In the genomic region with DNA sequence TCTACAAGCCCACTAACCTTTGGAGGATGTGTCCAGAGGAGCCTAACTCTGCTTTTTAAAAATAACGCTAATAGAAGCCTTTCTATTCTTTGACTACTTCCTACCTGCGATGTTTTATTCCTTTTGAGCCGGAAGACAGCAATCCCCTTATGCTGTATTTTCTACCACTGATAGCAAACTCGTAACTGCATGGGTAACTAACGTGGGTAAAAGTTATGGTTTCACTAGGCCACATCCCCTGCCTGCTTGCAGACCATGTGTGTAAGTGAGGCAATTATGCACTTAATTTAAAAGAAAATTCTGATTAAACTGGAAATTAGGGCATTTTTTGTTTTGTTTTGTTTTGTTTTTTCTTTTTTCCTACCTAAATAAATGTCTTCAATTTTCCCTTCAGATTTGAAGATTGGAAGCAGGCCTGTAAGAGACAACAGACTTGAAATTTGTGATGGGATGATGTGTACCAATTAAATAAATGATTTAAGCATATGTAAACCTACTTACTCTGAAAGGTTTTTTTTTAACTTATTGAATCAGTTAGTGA, we compare ENCODE assay signal across 1 cellular context.
TF ChIP-seq lines count a peak whose summit lies in the region.

No MANE protein-coding gene starts in this region.

TF ChIP-seq in IMR-90, 13 proteins besides CTCF, POLR2A, EP300 and RAD21 (continued from another document):
- TF ChIP-seq CEBPB (IDR thresholded peaks at IDR 0.05; ENCODE audit: low read depth, low read length), result no peak
- TF ChIP-seq BHLHE40 (IDR thresholded peaks at IDR 0.05; ENCODE audit: low read depth, low read length), result no peak
- TF ChIP-seq NFE2L2 (IDR thresholded peaks at IDR 0.05; ENCODE audit: low read depth, low read length), result no peak
- TF ChIP-seq, protein P1, sequence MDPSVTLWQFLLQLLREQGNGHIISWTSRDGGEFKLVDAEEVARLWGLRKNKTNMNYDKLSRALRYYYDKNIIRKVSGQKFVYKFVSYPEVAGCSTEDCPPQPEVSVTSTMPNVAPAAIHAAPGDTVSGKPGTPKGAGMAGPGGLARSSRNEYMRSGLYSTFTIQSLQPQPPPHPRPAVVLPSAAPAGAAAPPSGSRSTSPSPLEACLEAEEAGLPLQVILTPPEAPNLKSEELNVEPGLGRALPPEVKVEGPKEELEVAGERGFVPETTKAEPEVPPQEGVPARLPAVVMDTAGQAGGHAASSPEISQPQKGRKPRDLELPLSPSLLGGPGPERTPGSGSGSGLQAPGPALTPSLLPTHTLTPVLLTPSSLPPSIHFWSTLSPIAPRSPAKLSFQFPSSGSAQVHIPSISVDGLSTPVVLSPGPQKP (IDR thresholded peaks at IDR 0.05; ENCODE audit: borderline replicate concordance, low read depth, low read length), result no peak
- TF ChIP-seq RCOR1 (IDR thresholded peaks at IDR 0.05; ENCODE audit: insufficient replicate concordance, low read length), result no peak
- no peak for TF ChIP-seq RFX5 (IDR thresholded peaks at IDR 0.05; ENCODE audit: low read depth, low read length)
- TF ChIP-seq FOS (IDR thresholded peaks at IDR 0.05; ENCODE audit: low read depth, low read length), result no peak
- TF ChIP-seq CHD1 (IDR thresholded peaks at IDR 0.05; ENCODE audit: low read depth, low read length), result no peak
- no peak for TF ChIP-seq MXI1 (IDR thresholded peaks at IDR 0.05; ENCODE audit: borderline replicate concordance, low read depth, low read length)
